Comparison of ENCODE assay signal across 1 cellular context in the genomic region with DNA sequence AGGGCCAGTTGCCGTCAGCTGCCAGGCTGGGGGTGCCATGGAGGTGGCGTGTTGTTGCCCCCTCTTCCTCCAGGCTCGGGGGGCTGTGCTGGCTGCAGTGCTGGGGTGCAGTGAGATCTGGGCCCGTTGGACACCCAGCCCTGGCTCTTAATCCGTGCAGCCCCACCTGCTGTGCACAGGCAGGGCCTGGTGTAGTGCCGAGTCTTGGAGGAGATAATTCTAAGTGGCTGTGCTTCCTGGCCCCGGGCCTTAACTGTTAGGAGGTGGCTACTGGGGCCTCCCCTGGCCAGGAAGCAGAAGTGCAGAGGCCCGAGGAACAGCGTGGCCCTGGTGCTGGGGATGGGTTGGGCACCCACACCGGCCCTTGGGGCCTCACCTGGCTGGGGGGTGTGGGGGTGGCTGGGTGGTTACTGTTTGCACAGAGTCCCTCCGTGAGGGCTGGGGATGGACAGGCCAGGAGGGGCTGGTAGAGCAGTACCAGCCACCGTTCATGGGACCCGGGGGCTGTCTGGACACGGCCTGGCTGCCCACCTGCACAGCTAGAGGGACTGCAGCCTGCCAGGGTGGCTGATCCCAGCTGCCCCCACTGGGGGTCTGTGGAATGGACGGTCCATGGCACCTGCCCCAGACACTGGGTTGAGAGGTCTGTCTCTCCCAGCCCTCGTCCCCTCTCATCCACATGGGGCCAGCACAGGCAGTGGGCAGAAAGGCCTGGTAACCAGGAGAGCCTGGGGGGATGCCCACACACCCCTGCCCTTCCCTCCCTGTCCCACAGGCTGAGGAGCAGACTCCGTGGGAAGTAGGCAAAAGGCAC.
TF ChIP-seq lines count a peak whose summit lies in the region.

No MANE protein-coding gene starts in this region.

TF ChIP-seq in HCT116, 20 proteins besides CTCF, POLR2A, EP300 and RAD21 (continued from another document):
- TF ChIP-seq ZBTB33 (IDR thresholded peaks at IDR 0.05; ENCODE audit: extremely low read depth, insufficient replicate concordance, low read length) (no peak), CBX3 (IDR thresholded peaks at IDR 0.05; ENCODE audit: low read depth) (no peak), EZH2phosphoT487 (IDR thresholded peaks at IDR 0.05; ENCODE audit: borderline replicate concordance) (no peak), ZNF274 (IDR thresholded peaks at IDR 0.05; ENCODE audit: low read depth, low read length) (no peak), SRF (IDR thresholded peaks at IDR 0.05; ENCODE audit: low read depth) (no peak), POLR2AphosphoS5 (IDR thresholded peaks at IDR 0.05; ENCODE audit: low read depth, low read length) (no peak)
